In genomic region chr3:58864480-58864879, GRCh38 we compare ENCODE assay signal across 31 cellular contexts.
"Had no signal": no experiment of that assay in that cellular context is flagged by ENCODE, and none has a peak within 500 bp of the region (broad histone marks: within the 10 kb centered on the region; RNA-seq: fewer than 3 reads in every experiment).

No MANE protein-coding gene starts in this region.

- H3K36me3 ChIP-seq: Peyer's patch had no signal

- H3K9me3 ChIP-seq: Peyer's patch had no signal

- H3K27me3 ChIP-seq: Peyer's patch had no signal

- ATAC-seq: activated naive CD8-positive, alpha-beta T cell treated with anti-CD3 and anti-CD28 coated beads, Interleukin-2, amount 50 U/mL, for 24 hours; activated T-cell treated with anti-CD3 and anti-CD28 coated beads, Interleukin-2, amount 50 U/mL, for 4 hours; PC-3 had no signal

- H3K27ac ChIP-seq: Peyer's patch had no signal

- H3K4me1 ChIP-seq: Peyer's patch had no signal

- H3K4me3 ChIP-seq: Peyer's patch had no signal

- DNase-seq: activated B cell treated with CpG ODN at 0.5 μM for 24 hours; activated CD4-positive, alpha-beta memory T cell treated with anti-CD3 and anti-CD28 coated beads for 36 hours; activated CD4-positive, alpha-beta T cell treated with anti-CD3 and anti-CD28 coated beads for 4 hours; activated CD4-positive, alpha-beta T cell treated with anti-CD3 and anti-CD28 coated beads, Interleukin-2, amount 50 U/mL, for 1 hour; activated CD4-positive, CD25-positive, alpha-beta regulatory T cell treated with anti-CD3 and anti-CD28 coated beads, Interleukin-2, amount 50 U/mL, for 72 hours; activated CD8-positive, alpha-beta memory T cell treated with anti-CD3 and anti-CD28 coated beads, Interleukin-2, amount 50 U/mL, for 4 hours; activated effector memory CD4-positive, alpha-beta T cell treated with Interleukin-2 at 50 U/mL for 16 hours; activated naive CD4-positive, alpha-beta T cell treated with anti-CD3 and anti-CD28 coated beads, Interleukin-2, amount 10 ng/mL, durations not matched to agents 7 days and 5 days; activated naive CD8-positive, alpha-beta T cell treated with anti-CD3 and anti-CD28 coated beads, Interleukin-2, amount 50 U/mL, for 24 hours; activated T-cell treated with anti-CD3 and anti-CD28 coated beads for 4 hours; activated T-cell treated with anti-CD3 and anti-CD28 coated beads, Interleukin-2, amount 50 U/mL, for 4 hours; aorta; Kasumi-1; KG1; MM.1S; MV-4-11; NCI-H1092; NCI-H146; NCI-H187; NCI-H2029 treated with DMSO at 0.1 percent for 48 hours; NCI-H2107; NCI-H2171; NCI-H510A; NCI-H526; NCI-H748 treated with DMSO at 0.1 percent for 48 hours; NK-92 treated with Interleukin-12 subunit alpha and Interleukin-12 subunit beta, amount 100 ng/mL, for 24 hours; PC-3; Peyer's patch; RPMI8226; SIG-M5; T1000 had no signal
